ENCODE assay signal across 20 cellular contexts in genomic region chr7:144671429-144671828, GRCh38.
"Had no signal": no experiment of that assay in that cellular context is flagged by ENCODE, and none has a peak within 500 bp of the region (broad histone marks: within the 10 kb centered on the region; RNA-seq: fewer than 3 reads in every experiment).

No MANE protein-coding gene starts in this region.

- H3K27ac ChIP-seq: colonic mucosa, dorsolateral prefrontal cortex, heart right ventricle, lower lobe of right lung, right atrium auricular region, upper lobe of right lung, VCaP had no signal

- H3K9me3 Mint-ChIP-seq: activated naive CD8-positive, alpha-beta T cell treated with anti-CD3 and anti-CD28 coated beads for 36 hours; activated T-cell treated with anti-CD3 and anti-CD28 coated beads, Interleukin-2, amount 50 U/mL, for 4 hours; activated T-helper 2 cell treated with anti-CD3 and anti-CD28 coated beads, Interferon-gamma antibody, Interleukin-2, Interleukin-4, amounts not matched to agents 10 μg/mL and 5 μg/mL and 100 μg/mL, durations not matched to agents 14 hours and 24 hours and 36 hours; naive thymus-derived CD8-positive, alpha-beta T cell had no signal

- H3K27me3 ChIP-seq: colonic mucosa, dorsolateral prefrontal cortex, heart right ventricle, right atrium auricular region, upper lobe of right lung had no signal

- H3K36me3 ChIP-seq: colonic mucosa, heart right ventricle, lower lobe of right lung, right atrium auricular region, upper lobe of right lung had no signal

- DNase-seq: activated CD4-positive, alpha-beta T cell treated with anti-CD3 and anti-CD28 coated beads for 1 hour; activated CD4-positive, alpha-beta T cell treated with anti-CD3 and anti-CD28 coated beads, Interleukin-2, amount 50 U/mL, for 1 hour; activated CD8-positive, alpha-beta memory T cell treated with anti-CD3 and anti-CD28 coated beads, Interleukin-2, amount 50 U/mL, for 4 hours; activated CD8-positive, alpha-beta T cell treated with anti-CD3 and anti-CD28 coated beads, Interleukin-2, amount 10 ng/mL, durations not matched to agents 7 days and 5 days; activated naive CD4-positive, alpha-beta T cell; activated naive CD8-positive, alpha-beta T cell treated with anti-CD3 and anti-CD28 coated beads for 36 hours; activated T-cell treated with anti-CD3 and anti-CD28 coated beads, Interleukin-2, amount 50 U/mL, for 4 hours; colonic mucosa; dorsolateral prefrontal cortex; heart right ventricle; kidney; lower lobe of right lung; naive thymus-derived CD8-positive, alpha-beta T cell; stimulated activated CD4-positive, alpha-beta T cell treated with anti-CD3 and anti-CD28 coated beads, Interleukin-4, amount 100 ng/mL, for 4 hours; stimulated activated naive CD8-positive, alpha-beta T cell treated with anti-CD3 and anti-CD28 coated beads, Interleukin-15, Interleukin-2, amounts not matched to agents 100 U/mL and 50 U/mL, for 24 hours; upper lobe of right lung had no signal

- H3K4me3 Mint-ChIP-seq: activated CD8-positive, alpha-beta T cell treated with anti-CD3 and anti-CD28 coated beads, Interleukin-2, amount 10 ng/mL, durations not matched to agents 7 days and 5 days; activated naive CD8-positive, alpha-beta T cell treated with anti-CD3 and anti-CD28 coated beads for 36 hours; activated T-cell treated with anti-CD3 and anti-CD28 coated beads, Interleukin-2, amount 50 U/mL, for 4 hours; naive thymus-derived CD8-positive, alpha-beta T cell had no signal

- H3K9me3 ChIP-seq: colonic mucosa, heart right ventricle, lower lobe of right lung, right atrium auricular region, upper lobe of right lung had no signal

- H3K4me1 ChIP-seq: colonic mucosa, heart right ventricle, lower lobe of right lung, right atrium auricular region, upper lobe of right lung had no signal

- H3K4me3 ChIP-seq: colonic mucosa, dorsolateral prefrontal cortex, heart right ventricle, lower lobe of right lung, right atrium auricular region, upper lobe of right lung had no signal

- H3K27ac Mint-ChIP-seq: activated CD8-positive, alpha-beta T cell treated with anti-CD3 and anti-CD28 coated beads, Interleukin-2, amount 10 ng/mL, durations not matched to agents 7 days and 5 days; activated naive CD8-positive, alpha-beta T cell treated with anti-CD3 and anti-CD28 coated beads for 36 hours; activated T-helper 2 cell treated with anti-CD3 and anti-CD28 coated beads, Interferon-gamma antibody, Interleukin-2, Interleukin-4, amounts not matched to agents 10 μg/mL and 5 μg/mL and 100 μg/mL, durations not matched to agents 14 hours and 24 hours and 36 hours; progenitor cell of endocrine pancreas had no signal

- H3K27me3 Mint-ChIP-seq: activated naive CD8-positive, alpha-beta T cell treated with anti-CD3 and anti-CD28 coated beads for 36 hours; naive thymus-derived CD8-positive, alpha-beta T cell; progenitor cell of endocrine pancreas had no signal

- H3K4me1 Mint-ChIP-seq: activated naive CD8-positive, alpha-beta T cell treated with anti-CD3 and anti-CD28 coated beads for 36 hours; naive thymus-derived CD8-positive, alpha-beta T cell had no signal
